ENCODE assay signal across 13 cellular contexts in the genomic region with DNA sequence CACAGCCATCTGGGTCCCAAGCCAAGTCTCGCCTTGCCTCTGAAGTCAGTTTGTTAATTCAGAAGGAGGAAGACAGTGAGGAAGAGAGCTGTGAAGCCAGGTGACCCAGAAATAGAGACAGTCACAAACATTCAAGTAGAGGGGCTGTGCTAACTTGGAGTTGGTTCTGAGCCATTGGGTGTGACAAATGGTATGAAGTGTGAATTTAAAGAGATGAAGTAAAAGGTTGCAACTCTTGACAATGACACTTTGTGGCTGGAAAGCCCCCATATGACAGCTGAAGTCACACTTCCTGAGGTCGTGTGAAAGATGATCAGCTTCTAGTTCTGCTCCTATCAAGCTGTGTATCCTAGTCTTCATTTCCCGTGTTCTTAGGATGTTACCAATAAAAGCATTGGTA.
DNase-seq lines count a peak whose midpoint lies in the region; ATAC-seq lines count a peak whose summit lies in the region.
"Had no signal": no experiment of that assay in that cellular context is flagged by ENCODE, and none has a peak within 500 bp of the region (broad histone marks: within the 10 kb centered on the region; RNA-seq: fewer than 3 reads in every experiment).

No MANE protein-coding gene starts in this region.

- H3K27ac Mint-ChIP-seq in immature natural killer cell = peak overlapping the region in 2 of 6 donors; percentile 68 to 83
- H3K27ac Mint-ChIP-seq: T-helper 17 cell had no signal

- ATAC-seq in GM18858 (IDR thresholded peaks at IDR 0.05; ENCODE audit: unreplicated experiment) (peak; percentile 82), GM21515 (IDR thresholded peaks at IDR 0.05; ENCODE audit: unreplicated experiment) (peak; percentile 68), HG03095 (IDR thresholded peaks at IDR 0.05; ENCODE audit: unreplicated experiment) (peak; percentile 70)
- ATAC-seq: psoas muscle, T-helper 17 cell had no signal

- H3K27me3 Mint-ChIP-seq in immature natural killer cell (ENCODE audit: low read depth in 3 of 3) = peaks cover 0 to 2% (median 1%) of the 10 kb centered on the region in 3 donors

- peaks cover 0 to 2% (median 0%) of the 10 kb centered on the region in 6 donors for H3K9me3 Mint-ChIP-seq in immature natural killer cell

- DNase-seq in immature natural killer cell (peak; percentile 19 to 29 (median 21)), DMS79 treated with DMSO at 0.1 percent for 48 hours (lab: John Stamatoyannopoulos, UW) (no peak), cerebellum (ENCODE audit: low spot score) (no peak), HK-2 (ENCODE audit: unreplicated experiment) (no peak), D341Med (ENCODE audit: low spot score) (no peak)
- DNase-seq: effector memory CD4-positive, alpha-beta T cell; NCI-H146; psoas muscle; stimulated activated CD4-positive, alpha-beta T cell treated with anti-CD3 and anti-CD28 coated beads, Interleukin-4, amount 100 ng/mL, for 4 hours; T-helper 17 cell had no signal

- H3K36me3 Mint-ChIP-seq in immature natural killer cell = no peaks in the 10 kb centered on the region

- H3K4me1 Mint-ChIP-seq in immature natural killer cell = peaks cover 19 to 38% of the 10 kb centered on the region in 2 donors
- H3K4me1 Mint-ChIP-seq: T-helper 17 cell had no signal

- H3K4me3 Mint-ChIP-seq in immature natural killer cell = peak overlapping the region in 4 of 5 donors; percentile 34 to 58 (median 44)
- H3K4me3 Mint-ChIP-seq: T-helper 17 cell had no signal

Comparison
In these comparisons a context has a peak if more than half of its experiments do, and no peak if none do; other contexts are left out.
1. DNase-seq: peak in immature natural killer cell (3 of 3); none in DMS79 treated with DMSO at 0.1 percent for 48 hours (single experiment), cerebellum (single experiment), HK-2 (single experiment) and D341Med (single experiment).
2. Peak in every context shown above with its lines, with median percentiles within 50 percentile points of each other: ATAC-seq.